ENCODE assay signal across 9 cellular contexts in genomic region chr1:84166797-84167196, GRCh38. TPM values are rescaled to one million over a fixed set of nuclear protein-coding genes. Genes with fewer than 3 reads are reported as not detected.
DNase-seq lines count a peak whose midpoint lies in the region; ATAC-seq lines count a peak whose summit lies in the region.
"Had no signal": no experiment of that assay in that cellular context is flagged by ENCODE, and none has a peak within 500 bp of the region (broad histone marks: within the 10 kb centered on the region; RNA-seq: fewer than 3 reads in every experiment).

No MANE protein-coding gene starts in this region.

- H3K9me3 Mint-ChIP-seq in immature natural killer cell = no peaks in the 10 kb centered on the region

- DNase-seq in immature natural killer cell (no peak), SK-N-DZ (ENCODE audit: low spot score) (no peak), amygdala (lab: John Stamatoyannopoulos, UW) (no peak), 8988T (no peak), NOMO-1 treated with dmso at 0.1 percent for 144 hours (lab: John Stamatoyannopoulos, UW; ENCODE audit: unreplicated experiment) (no peak)
- DNase-seq: stimulated activated CD4-positive, alpha-beta T cell treated with anti-CD3 and anti-CD28 coated beads, Interleukin-1b, Interleukin-23, amount 100 ng/mL, for 48 hours had no signal

- ATAC-seq in GM18870 (IDR thresholded peaks at IDR 0.05; ENCODE audit: unreplicated experiment) = peak; percentile 97
- peak; percentile 96 for ATAC-seq in GM21619 (IDR thresholded peaks at IDR 0.05; ENCODE audit: unreplicated experiment)
- peak; percentile 90 for ATAC-seq in HG03442 (IDR thresholded peaks at IDR 0.05; ENCODE audit: unreplicated experiment)

- H3K27me3 Mint-ChIP-seq in immature natural killer cell (ENCODE audit: low read depth in 3 of 3) = peaks cover 0 to 3% (median 0%) of the 10 kb centered on the region in 3 donors

- peak overlapping the region; percentile 25 to 82 (median 41) for H3K4me3 Mint-ChIP-seq in immature natural killer cell

- H3K27ac Mint-ChIP-seq in immature natural killer cell = peak overlapping the region; percentile 24 to 86 (median 69)

- peaks cover 86 to 98% of the 10 kb centered on the region in 2 donors for H3K4me1 Mint-ChIP-seq in immature natural killer cell

- H3K36me3 Mint-ChIP-seq in immature natural killer cell = no peaks in the 10 kb centered on the region

RNA-seq across cellular contexts. Expression of gene PRKACB, which starts 22.7 kb away (rescaled TPM):
- polyA plus RNA-seq in immature natural killer cell = 100 to 1,000 TPM; 129 to 147 (median 131) TPM
- polyA plus RNA-seq in SK-N-DZ (2014; cell fraction: cytosol; rRNA removed) = 8.3 and 8.5 TPM in 2 replicates
- 5.0 and 6.5 TPM in 2 replicates for polyA plus RNA-seq in SK-N-DZ (2014; cell fraction: nucleus; rRNA removed)
